In genomic region chr1:65207317-65207716, GRCh38 we compare ENCODE assay signal across 12 cellular contexts. TPM values are rescaled to one million over a fixed set of nuclear protein-coding genes. Genes with fewer than 3 reads are reported as not detected.
DNase-seq lines count a peak whose midpoint lies in the region; ATAC-seq and TF ChIP-seq lines count a peak whose summit lies in the region.
"Had no signal": no experiment of that assay in that cellular context is flagged by ENCODE, and none has a peak within 500 bp of the region (broad histone marks: within the 10 kb centered on the region; RNA-seq: fewer than 3 reads in every experiment).

No MANE protein-coding gene starts in this region.

- H3K27ac Mint-ChIP-seq in CD14-positive monocyte, result peak overlapping the region in 4 of 7 donors; percentile 29 to 63 (median 39)
- H3K27ac Mint-ChIP-seq: activated CD4-positive, alpha-beta T cell treated with anti-CD3 and anti-CD28 coated beads for 36 hours had no signal

- TF ChIP-seq CTCF in CD14-positive monocyte (IDR thresholded peaks at IDR 0.05) (no peak), omental fat pad (IDR thresholded peaks at IDR 0.05) (no peak)

- DNase-seq in CD14-positive monocyte (ENCODE audit: low spot score), result no peak
- DNase-seq in KBM-7, result peak; percentile 58
- DNase-seq in omental fat pad (ENCODE audit: low spot score), result no peak
- DNase-seq in NCI-H510A (lab: John Stamatoyannopoulos, UW), result no peak
- no peak for DNase-seq in stimulated activated CD4-positive, alpha-beta T cell treated with anti-CD3 and anti-CD28 coated beads, Interleukin-2, amount 100 ng/mL, for 48 hours
- DNase-seq in NCI-H526 (lab: John Stamatoyannopoulos, UW), result no peak
- DNase-seq: activated CD4-positive, alpha-beta T cell treated with anti-CD3 and anti-CD28 coated beads for 36 hours; anterior cingulate cortex; lower lobe of right lung; MG63 had no signal

- peaks cover 29% of the 10 kb centered on the region for H3K4me1 Mint-ChIP-seq in CD14-positive monocyte

- intact Hi-C loops in CD14-positive monocyte (cut with micrococcal nuclease), result loop anchor here in 1 of 2 donors (2.0 to 5.0 kb wide), 2 partner anchors 60 to 143 kb away; partner anchors contain the start of gene AK4

- H3K4me3 Mint-ChIP-seq in CD14-positive monocyte, result peak overlapping the region in 1 of 2 donors; percentile 59
- H3K4me3 Mint-ChIP-seq: activated CD4-positive, alpha-beta T cell treated with anti-CD3 and anti-CD28 coated beads for 36 hours had no signal

- no peaks in the 10 kb centered on the region for H3K9me3 Mint-ChIP-seq in CD14-positive monocyte

- in situ Hi-C loops in KBM-7 (cut with MboI; ENCODE audit: low pct_unique_long_range_greater_than_20kb, low sequenced_read_pairs), result loop anchor here (25.0 kb wide), 1 partner anchor 145 kb away; no protein-coding TSS in a partner anchor

- ATAC-seq in GM18909 (IDR thresholded peaks at IDR 0.05; ENCODE audit: poor library complexity, unreplicated experiment) (peak; percentile 74), HG02763 (IDR thresholded peaks at IDR 0.05; ENCODE audit: unreplicated experiment) (peak; percentile 63), omental fat pad (ENCODE audit: low FRiP score) (no peak)
- ATAC-seq: activated CD4-positive, alpha-beta T cell treated with anti-CD3 and anti-CD28 coated beads for 36 hours; lower lobe of right lung had no signal

- H3K36me3 Mint-ChIP-seq in CD14-positive monocyte, result peaks cover 0 to 3% of the 10 kb centered on the region in 2 donors

- no peaks in the 10 kb centered on the region for H3K27me3 Mint-ChIP-seq in CD14-positive monocyte (ENCODE audit: low read depth in 3 of 3)

RNA-seq across cellular contexts. Expression of gene AK4, which starts 59.3 kb away (rescaled TPM):
- polyA plus RNA-seq in CD14-positive monocyte, result 1 to 10 TPM; 6.7 to 9.9 TPM
- 100 to 1,000 TPM in 1 of 4 donors, 10 to 100 TPM in 3; 20.5 to 108 (median 61.8) TPM for total RNA-seq in omental fat pad
